10 cellular contexts compared by ENCODE assay signal in the genomic region with DNA sequence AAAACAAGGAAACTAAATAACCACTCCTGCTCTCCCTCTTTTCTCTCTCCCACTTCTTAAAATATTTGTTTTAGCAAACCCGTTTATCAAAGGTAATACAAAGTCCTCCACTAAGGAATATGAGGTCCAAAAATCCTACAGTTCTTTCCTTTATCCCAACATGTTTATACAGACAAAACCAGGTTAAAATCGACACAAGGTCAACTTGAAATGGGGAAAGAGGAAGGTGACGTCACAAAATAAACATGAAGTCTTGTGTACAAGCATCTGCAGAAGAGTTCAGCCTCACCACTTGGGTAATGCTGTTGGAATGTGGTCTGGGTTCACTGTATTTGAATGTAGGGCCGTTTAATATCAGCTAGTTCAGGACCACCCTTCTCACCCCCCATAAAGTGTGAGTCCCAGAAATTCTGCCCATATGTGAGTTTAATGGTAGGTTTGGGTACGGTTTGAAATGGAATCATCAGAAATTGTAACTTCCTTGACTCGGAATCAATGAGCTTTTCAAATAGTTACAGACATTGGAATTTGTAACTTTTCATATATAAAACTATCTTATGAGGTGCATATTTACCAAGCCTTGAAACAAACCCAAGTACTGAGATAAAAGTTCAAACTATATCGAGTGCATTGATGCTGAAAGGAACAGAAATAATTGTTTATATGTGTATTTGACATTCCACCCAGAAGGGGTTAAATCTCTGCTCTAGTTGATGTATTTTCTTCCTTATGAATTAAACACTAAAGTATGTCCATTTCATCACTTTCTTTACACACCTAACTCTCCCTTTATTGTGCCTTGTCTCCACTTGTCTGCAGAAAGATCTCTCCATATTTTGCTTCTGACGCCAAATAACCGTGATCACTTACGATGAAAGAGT.
DNase-seq lines count a peak whose midpoint lies in the region; ATAC-seq and TF ChIP-seq lines count a peak whose summit lies in the region.
"Had no signal": no experiment of that assay in that cellular context is flagged by ENCODE, and none has a peak within 500 bp of the region (broad histone marks: within the 10 kb centered on the region; RNA-seq: fewer than 3 reads in every experiment).

No MANE protein-coding gene starts in this region.

- no peaks in the 10 kb centered on the region for H3K9me2 ChIP-seq in PC-9 (ENCODE audit: insufficient read depth)

- H3K79me2 ChIP-seq in PC-9 (ENCODE audit: low read depth) = no peaks in the 10 kb centered on the region

- peak; percentile 78 for ATAC-seq in esophagus mucosa
- ATAC-seq: activated CD8-positive, alpha-beta T cell treated with anti-CD3 and anti-CD28 coated beads, Interleukin-2, amount 10 ng/mL, durations not matched to agents 7 days and 5 days had no signal

- H2BK15ac ChIP-seq in neuronal stem cell (ENCODE audit: low read length) = no peak overlapping the region

- H4K8ac ChIP-seq in neuronal stem cell (ENCODE audit: low read depth, low read length) = no peak overlapping the region

- peaks cover 53% of the 10 kb centered on the region for H3K4me1 Mint-ChIP-seq in osteocyte (ENCODE audit: unreplicated experiment)
- H3K4me1 Mint-ChIP-seq in activated CD4-positive, alpha-beta memory T cell treated with anti-CD3 and anti-CD28 coated beads, Interleukin-2, amount 10 ng/mL, durations not matched to agents 7 days and 5 days = no peaks in the 10 kb centered on the region

- H3K4ac ChIP-seq in neuronal stem cell (ENCODE audit: low read length) = no peak overlapping the region

- H3F3A ChIP-seq in PC-9 (ENCODE audit: insufficient read depth, low read depth) = peaks cover 30% of the 10 kb centered on the region

- TF ChIP-seq CTCF in PC-9 (conservative IDR thresholded peaks at IDR 0.05) (no peak), osteocyte (IDR thresholded peaks at IDR 0.05) (no peak)

- H2BK5ac ChIP-seq in neuronal stem cell (ENCODE audit: low read length) = no peak overlapping the region

- no peak overlapping the region for H4K91ac ChIP-seq in neuronal stem cell (ENCODE audit: low read depth, low read length, poor library complexity)

- H3K9me3 ChIP-seq in PC-9 (ENCODE audit: insufficient read depth, low read depth) = no peaks in the 10 kb centered on the region
- no peaks in the 10 kb centered on the region for H3K9me3 ChIP-seq in neuronal stem cell (replicated peaks in 1 of 2; ENCODE audit: control insufficient read depth in 2 of 2, insufficient read depth in 1 of 2, low read depth in 1 of 2, low read length in 2 of 2)

- H3K9ac ChIP-seq in neuronal stem cell (ENCODE audit: low read depth, low read length, poor library complexity) = no peak overlapping the region

- peaks cover 47% of the 10 kb centered on the region for H3K4me1 ChIP-seq in PC-9 (replicated peaks; ENCODE audit: insufficient read depth)
- H3K4me1 ChIP-seq in neuronal stem cell (ENCODE audit: control insufficient read depth in 2 of 2, insufficient read depth in 1 of 2, low read depth in 1 of 2, low read length in 2 of 2) = peaks cover 0 to 5% of the 10 kb centered on the region in 2 donors

- H3K23ac ChIP-seq in neuronal stem cell (ENCODE audit: low read depth, low read length, poor library complexity) = no peak overlapping the region

- no TSS peak for BruUV-seq in PC-9 (replicated peaks; lab: Mats Ljungman, UMichigan)

- H3K4me3 ChIP-seq in PC-9 (peak overlapping the region; percentile 3; the same call in 1 of the 2 replicates), neuronal stem cell (ENCODE audit: low read length in 2 of 2) (no peak overlapping the region)

- H3K4me3 Mint-ChIP-seq in osteocyte (ENCODE audit: unreplicated experiment) = peak overlapping the region; percentile 40
- no peak overlapping the region for H3K4me3 Mint-ChIP-seq in activated CD4-positive, alpha-beta memory T cell treated with anti-CD3 and anti-CD28 coated beads, Interleukin-2, amount 10 ng/mL, durations not matched to agents 7 days and 5 days
- H3K4me3 Mint-ChIP-seq: activated CD8-positive, alpha-beta T cell treated with anti-CD3 and anti-CD28 coated beads, Interleukin-2, amount 10 ng/mL, durations not matched to agents 7 days and 5 days had no signal

- H3K27ac Mint-ChIP-seq in osteocyte (ENCODE audit: unreplicated experiment) = peak overlapping the region; percentile 96
- H3K27ac Mint-ChIP-seq in activated CD4-positive, alpha-beta memory T cell treated with anti-CD3 and anti-CD28 coated beads, Interleukin-2, amount 10 ng/mL, durations not matched to agents 7 days and 5 days = no peak overlapping the region
- H3K27ac Mint-ChIP-seq: activated CD8-positive, alpha-beta T cell treated with anti-CD3 and anti-CD28 coated beads, Interleukin-2, amount 10 ng/mL, durations not matched to agents 7 days and 5 days had no signal

- no peaks in the 10 kb centered on the region for H3K36me3 ChIP-seq in PC-9 (ENCODE audit: low read depth)
- no peaks in the 10 kb centered on the region for H3K36me3 ChIP-seq in neuronal stem cell (replicated peaks in 1 of 2; ENCODE audit: control insufficient read depth in 2 of 2, insufficient read depth in 2 of 2, low read length in 2 of 2)

- no peaks in the 10 kb centered on the region for H3K9me3 Mint-ChIP-seq in osteocyte (ENCODE audit: unreplicated experiment)
- H3K9me3 Mint-ChIP-seq in activated CD4-positive, alpha-beta memory T cell treated with anti-CD3 and anti-CD28 coated beads, Interleukin-2, amount 10 ng/mL, durations not matched to agents 7 days and 5 days = no peaks in the 10 kb centered on the region

- intact Hi-C loops in PC-9 (cut with micrococcal nuclease; ENCODE audit: unreplicated experiment) = loop anchor here (1.0 to 2.0 kb wide), 3 partner anchors 37 to 168 kb away; no protein-coding TSS in a partner anchor

- DNase-seq in Daoy (ENCODE audit: low read depth) (peak; percentile 88), PC-9 (peak; percentile 25 to 88), osteocyte (ENCODE audit: extremely low spot score, unreplicated experiment) (no peak), COLO668 (lab: John Stamatoyannopoulos, UW; ENCODE audit: unreplicated experiment) (no peak), neuronal stem cell (ENCODE audit: low spot score) (no peak), NCI-H345 (lab: John Stamatoyannopoulos, UW) (no peak)
- no peak for DNase-seq in activated CD4-positive, alpha-beta memory T cell treated with anti-CD3 and anti-CD28 coated beads, Interleukin-2, amount 10 ng/mL, durations not matched to agents 7 days and 5 days
- DNase-seq: activated CD8-positive, alpha-beta T cell treated with anti-CD3 and anti-CD28 coated beads, Interleukin-2, amount 10 ng/mL, durations not matched to agents 7 days and 5 days; NCI-H2107 had no signal

- no peak overlapping the region for H2BK12ac ChIP-seq in neuronal stem cell (ENCODE audit: low read length)

- H2AFZ ChIP-seq in PC-9 = no peak overlapping the region; the same call in 1 of the 2 replicates
- no peak overlapping the region for H2AFZ ChIP-seq in neuronal stem cell (ENCODE audit: low read length)

- CTCF ChIA-PET in PC-9 (lab: Charles Lee) = interaction anchor here (0.6 to 1.1 kb wide), 2 partner anchors 56 to 349 kb away, joined by 3 to 8 read pairs; no protein-coding TSS in a partner anchor
- CTCF ChIA-PET in activated CD4-positive, alpha-beta memory T cell treated with anti-CD3 and anti-CD28 coated beads, Interleukin-2, amount 10 ng/mL, durations not matched to agents 7 days and 5 days (lab: Charles Lee) = interaction anchor here (1.3 kb wide), 1 partner anchor 17 kb away, joined by 4 read pairs; no protein-coding TSS in a partner anchor

- H4K20me1 ChIP-seq in PC-9 (ENCODE audit: insufficient read depth) = no peaks in the 10 kb centered on the region

- H2AK5ac ChIP-seq in neuronal stem cell (ENCODE audit: low read depth, low read length) = no peak overlapping the region

- H3K27ac ChIP-seq in PC-9 = peak overlapping the region; percentile 81
- no peak overlapping the region for H3K27ac ChIP-seq in neuronal stem cell (replicated peaks; ENCODE audit: low read length)

- no peak overlapping the region for H2BK120ac ChIP-seq in neuronal stem cell (ENCODE audit: low read depth, low read length)

- no peaks in the 10 kb centered on the region for H3K27me3 Mint-ChIP-seq in osteocyte (ENCODE audit: unreplicated experiment)
- no peaks in the 10 kb centered on the region for H3K27me3 Mint-ChIP-seq in activated CD4-positive, alpha-beta memory T cell treated with anti-CD3 and anti-CD28 coated beads, Interleukin-2, amount 10 ng/mL, durations not matched to agents 7 days and 5 days

- H3K4me2 ChIP-seq in PC-9 (peak overlapping the region; percentile 54), neuronal stem cell (ENCODE audit: insufficient read depth, low read length, poor library complexity, severe bottlenecking) (no peak overlapping the region)

- H3K14ac ChIP-seq in neuronal stem cell (ENCODE audit: low read length) = no peak overlapping the region

- H3K36me3 Mint-ChIP-seq in osteocyte (ENCODE audit: unreplicated experiment) = no peaks in the 10 kb centered on the region
- H3K36me3 Mint-ChIP-seq in activated CD4-positive, alpha-beta memory T cell treated with anti-CD3 and anti-CD28 coated beads, Interleukin-2, amount 10 ng/mL, durations not matched to agents 7 days and 5 days (ENCODE audit: low read depth) = peaks cover 2% of the 10 kb centered on the region

- H3K27me3 ChIP-seq in PC-9 (ENCODE audit: insufficient read depth, low read depth) (no peaks in the 10 kb centered on the region), neuronal stem cell (ENCODE audit: control insufficient read depth in 3 of 3, insufficient read depth in 3 of 3, low read depth in 1 of 3, low read length in 3 of 3) (no peaks in the 10 kb centered on the region)

- no CpG with 5 or more reads among the region's 10 CpGs for WGBS in neuronal stem cell (ENCODE audit: extremely low coverage in 2 of 2, insufficient read length in 2 of 2, insufficient replicate concordance in 1 of 2), 2 donors

- no peaks in the 10 kb centered on the region for H3K79me1 ChIP-seq in neuronal stem cell (ENCODE audit: low read depth, low read length)

- POLR2A ChIA-PET in PC-9 (lab: Charles Lee; ENCODE audit: unreplicated experiment) = interaction anchor here (0.6 to 1.0 kb wide), 2 partner anchors 37 to 110 kb away, joined by 5 read pairs; no protein-coding TSS in a partner anchor
- POLR2A ChIA-PET in activated CD4-positive, alpha-beta memory T cell treated with anti-CD3 and anti-CD28 coated beads, Interleukin-2, amount 10 ng/mL, durations not matched to agents 7 days and 5 days (lab: Charles Lee) = no interaction called here

- no peak overlapping the region for H3K18ac ChIP-seq in neuronal stem cell (ENCODE audit: low read length)

Comparison
In these comparisons a context has a peak if more than half of its experiments do, and no peak if none do; other contexts are left out.
1. DNase-seq: peak in Daoy (single experiment) and PC-9 (2 of 2); none in osteocyte (single experiment), COLO668 (single experiment), neuronal stem cell (single experiment), activated CD4-positive, alpha-beta memory T cell treated with anti-CD3 and anti-CD28 coated beads, Interleukin-2, amount 10 ng/mL, durations not matched to agents 7 days and 5 days (single experiment) and NCI-H345 (single experiment).